Comparison of ENCODE assay signal across 10 cellular contexts in genomic region chr11:64925536-64926449, GRCh38. TPM values are rescaled to one million over a fixed set of nuclear protein-coding genes. Genes with fewer than 3 reads are reported as not detected.
A peak's percentile ranks its signal among the peaks of the same experiment; 100 is the strongest.
DNase-seq lines count a peak whose midpoint lies in the region; ATAC-seq and TF ChIP-seq lines count a peak whose summit lies in the region.
"Had no signal": no experiment of that assay in that cellular context is flagged by ENCODE, and none has a peak within 500 bp of the region (broad histone marks: within the 10 kb centered on the region; RNA-seq: fewer than 3 reads in every experiment).

No MANE protein-coding gene starts in this region.

- no peaks in the 10 kb centered on the region for H3K4me1 ChIP-seq in right cardiac atrium (ENCODE audit: control insufficient read depth, insufficient read depth, low read length)
- peaks cover 11 to 42% (median 32%) of the 10 kb centered on the region in 6 donors for H3K4me1 ChIP-seq in spleen

- intact Hi-C loops in right cardiac atrium (cut with DNase I), result loop anchor here in 1 of 4 donors (10.0 kb wide), 1 partner anchor 89 kb away; the partner anchor contains the start of gene ARL2
- intact Hi-C loops in spleen (cut with DNase I; ENCODE audit: low total_unique reads), result no loop called here

- peak overlapping the region; percentile 78 for H3K27ac Mint-ChIP-seq in activated T-helper 17 cell treated with anti-CD3 and anti-CD28 coated beads, Interleukin-2, amount 50 U/mL, for 72 hours

- peaks cover 33% of the 10 kb centered on the region for H3K36me3 Mint-ChIP-seq in activated T-helper 17 cell treated with anti-CD3 and anti-CD28 coated beads, Interleukin-2, amount 50 U/mL, for 72 hours (ENCODE audit: low read depth)

- no peak for TF ChIP-seq POLR2A in spleen (IDR thresholded peaks at IDR 0.05)

- no peaks in the 10 kb centered on the region for H3K4me1 Mint-ChIP-seq in activated T-helper 17 cell treated with anti-CD3 and anti-CD28 coated beads, Interleukin-2, amount 50 U/mL, for 72 hours

- WGBS in right cardiac atrium, result 52% methylated on average over 24 of the region's 24 CpGs
- WGBS in spleen, 5 donors, result 69 to 95% (median 77%) methylated on average over 13 to 24 of the region's 24 CpGs

- H3K4me3 ChIP-seq in right cardiac atrium (ENCODE audit: low read length), result peak overlapping the region; percentile 75
- peak overlapping the region; percentile 70 to 99 (median 89) for H3K4me3 ChIP-seq in spleen

- DNase-seq in HUDEP-2 (lab: John Stamatoyannopoulos, UW; ENCODE audit: unreplicated experiment in 76 of 76), result peak in 45 of 76 experiments; percentile 6 to 66 (median 26)
- peak in 2 of 3 donors; percentile 49 to 71 for DNase-seq in right cardiac atrium
- DNase-seq in spleen, result no peak
- no peak for DNase-seq in occipital lobe (lab: John Stamatoyannopoulos, UW)
- DNase-seq in AML-193 (lab: John Stamatoyannopoulos, UW), result no peak
- no peak for DNase-seq in stimulated activated CD4-positive, alpha-beta T cell treated with anti-CD3 and anti-CD28 coated beads, Interleukin-2, amount 100 ng/mL, for 48 hours
- DNase-seq: NCI-H1436 treated with DMSO at 0.1 percent for 48 hours had no signal

- H3K27ac ChIP-seq in right cardiac atrium (ENCODE audit: low read length) (no peak overlapping the region), spleen (peak overlapping the region in 4 of 8 donors; percentile 89 to 97 (median 94))

- no peaks in the 10 kb centered on the region for H3K9me3 ChIP-seq in right cardiac atrium (ENCODE audit: control insufficient read depth, low read length)
- no peaks in the 10 kb centered on the region for H3K9me3 ChIP-seq in spleen

- no peak for TF ChIP-seq CTCF in spleen (IDR thresholded peaks at IDR 0.05 in 8 of 11, conservative IDR thresholded peaks at IDR 0.05 in 3 of 11)

- no peaks in the 10 kb centered on the region for H3K27me3 ChIP-seq in right cardiac atrium (ENCODE audit: control insufficient read depth, insufficient read depth)
- H3K27me3 ChIP-seq in spleen (replicated peaks in 1 of 7), result no peaks in the 10 kb centered on the region

- H3K27me3 Mint-ChIP-seq in activated T-helper 17 cell treated with anti-CD3 and anti-CD28 coated beads, Interleukin-2, amount 50 U/mL, for 72 hours, result no peaks in the 10 kb centered on the region

- no peaks in the 10 kb centered on the region for H3K9me3 Mint-ChIP-seq in activated T-helper 17 cell treated with anti-CD3 and anti-CD28 coated beads, Interleukin-2, amount 50 U/mL, for 72 hours

- peak overlapping the region; percentile 90 for H3K4me3 Mint-ChIP-seq in activated T-helper 17 cell treated with anti-CD3 and anti-CD28 coated beads, Interleukin-2, amount 50 U/mL, for 72 hours

- ATAC-seq in activated T-helper 17 cell treated with anti-CD3 and anti-CD28 coated beads, Interleukin-2, amount 50 U/mL, for 72 hours (replicated peaks), result no peak
- ATAC-seq in right cardiac atrium, result no peak
- no peak for ATAC-seq in GM19397 (IDR thresholded peaks at IDR 0.05; ENCODE audit: unreplicated experiment)

- peaks cover 0 to 46% (median 27%) of the 10 kb centered on the region in 6 donors for H3K36me3 ChIP-seq in spleen

RNA-seq across cellular contexts. Expression of gene PPP2R5B, which starts 1.3 kb away (rescaled TPM):
- 10 to 100 TPM; 14.6 to 43.0 TPM for total RNA-seq in activated T-helper 17 cell treated with anti-CD3 and anti-CD28 coated beads, Interleukin-2, amount 50 U/mL, for 72 hours
- total RNA-seq in right cardiac atrium (10 to 100 TPM; 21.7 to 28.0 (median 24.6) TPM), spleen (10 to 100 TPM; 21.9 to 45.1 (median 30.4) TPM), occipital lobe (22.8 TPM)
- polyA plus RNA-seq in right cardiac atrium (28.9 TPM), spleen (10 to 100 TPM; 10.8 to 25.4 (median 15.2) TPM)

RNA-seq across cellular contexts. Expression of gene ATG2A, which starts 8.8 kb away (rescaled TPM):
- 10 to 100 TPM; 20.9 to 23.1 TPM for total RNA-seq in activated T-helper 17 cell treated with anti-CD3 and anti-CD28 coated beads, Interleukin-2, amount 50 U/mL, for 72 hours
- total RNA-seq in right cardiac atrium (10 to 100 TPM; 13.3 to 17.9 (median 15.3) TPM), spleen (10 to 100 TPM; 32.7 to 57.3 (median 40.3) TPM), occipital lobe (5.5 TPM)
- polyA plus RNA-seq in right cardiac atrium (13.6 TPM), spleen (10 to 100 TPM; 14.3 to 30.3 (median 28.8) TPM)

RNA-seq across cellular contexts. Expression of gene GPHA2, which starts 9.9 kb away (rescaled TPM):
- total RNA-seq in activated T-helper 17 cell treated with anti-CD3 and anti-CD28 coated beads, Interleukin-2, amount 50 U/mL, for 72 hours, result under 1 TPM in 1 of 2 donors, not detected in 1; 0.43 TPM
- total RNA-seq in right cardiac atrium, result not detected
- polyA plus RNA-seq in right cardiac atrium, result not detected
- total RNA-seq in spleen, result not detected
- 1 to 10 TPM in 2 of 3 donors, under 1 TPM in 1; 0.89 to 4.4 (median 1.2) TPM for polyA plus RNA-seq in spleen
- not detected for total RNA-seq in occipital lobe

RNA-seq across cellular contexts. Expression of gene MAJIN, which starts 46.1 kb away (rescaled TPM):
- 1 to 10 TPM in 1 of 2 donors, not detected in 1; 1.1 TPM for total RNA-seq in activated T-helper 17 cell treated with anti-CD3 and anti-CD28 coated beads, Interleukin-2, amount 50 U/mL, for 72 hours
- total RNA-seq in right cardiac atrium, result not detected
- not detected for polyA plus RNA-seq in right cardiac atrium
- under 1 TPM in 4 of 7 donors, not detected in 3; 0.40 to 0.98 (median 0.86) TPM for total RNA-seq in spleen
- 1 to 10 TPM in 2 of 3 donors, under 1 TPM in 1; 0.59 to 2.6 (median 1.5) TPM for polyA plus RNA-seq in spleen
- total RNA-seq in occipital lobe, result not detected
- polyA plus RNA-seq: small intestine had no signal

RNA-seq across cellular contexts. Expression of gene EHD1, which starts 47.4 kb away (rescaled TPM):
- total RNA-seq in activated T-helper 17 cell treated with anti-CD3 and anti-CD28 coated beads, Interleukin-2, amount 50 U/mL, for 72 hours, result 100 to 1,000 TPM in 1 of 2 donors, 10 to 100 TPM in 1; 96.5 to 107 TPM
- total RNA-seq in right cardiac atrium (10 to 100 TPM; 23.4 to 35.3 (median 31.4) TPM), spleen (100 to 1,000 TPM; 117 to 337 (median 201) TPM), occipital lobe (22.9 TPM)
- polyA plus RNA-seq in right cardiac atrium (20.8 TPM), spleen (10 to 100 TPM; 51.9 to 93.9 (median 53.7) TPM)

Comparison
In these comparisons a context has a peak if more than half of its experiments do, and no peak if none do; other contexts are left out.
1. DNase-seq: peak in HUDEP-2 (45 of 76) and right cardiac atrium (2 of 3); none in spleen (single experiment), occipital lobe (single experiment), AML-193 (0 of 2) and stimulated activated CD4-positive, alpha-beta T cell treated with anti-CD3 and anti-CD28 coated beads, Interleukin-2, amount 100 ng/mL, for 48 hours (0 of 2).